In genomic region chr22:21867528-21868266, GRCh38 we compare ENCODE assay signal across 8 cellular contexts. TPM values are rescaled to one million over a fixed set of nuclear protein-coding genes. Genes with fewer than 3 reads are reported as not detected.
DNase-seq lines count a peak whose midpoint lies in the region; ATAC-seq lines count a peak whose summit lies in the region.

Gene MAPK1, minus strand, starts transcription at chr22:21867645. Its CDS starts 205 bp downstream, at chr22:21867440.

- H3K27ac ChIP-seq in cingulate gyrus (ENCODE audit: low read depth, low read length), result peak within 1 kb of the TSS; percentile 82

- ATAC-seq in GM19023 (IDR thresholded peaks at IDR 0.05; ENCODE audit: unreplicated experiment), result peak; percentile 85
- peak; percentile 84 for ATAC-seq in HG03280 (IDR thresholded peaks at IDR 0.05; ENCODE audit: unreplicated experiment)
- peak; percentile 96 for ATAC-seq in left colon

- DNase-seq in AG20443 (ENCODE audit: low spot score) (peak; percentile 98), NCI-H460 (ENCODE audit: extremely low read depth, low read depth) (peak; percentile 64), left colon (peak; percentile 91 to 95)
- DNase-seq in activated CD4-positive, alpha-beta T cell treated with anti-CD3 and anti-CD28 coated beads for 4 hours, result peak; percentile 91 to 92
- peak; percentile 95 for DNase-seq in stimulated activated CD4-positive, alpha-beta T cell treated with anti-CD3 and anti-CD28 coated beads, Interleukin-1b, Interleukin-23, amount 100 ng/mL, for 48 hours

- intact Hi-C loops in left colon (cut with DNase I, micrococcal nuclease), result no loop called here

RNA-seq across cellular contexts. Expression of gene MAPK1, which starts in this region (rescaled TPM):
- 42.2 and 50.0 TPM in 2 replicates for total RNA-seq in NCI-H460 (2014; rRNA removed; shearing (Covaris generic))
- polyA plus RNA-seq in NCI-H460 (2014; cell fraction: nucleus; rRNA removed), result 21.6 and 24.7 TPM in 2 replicates
- 100 to 1,000 TPM; 123 to 144 TPM for total RNA-seq in left colon

Comparison
In these comparisons a context has a peak if more than half of its experiments do, and no peak if none do; other contexts are left out.
1. Peak in every context shown above with its lines: DNase-seq, ATAC-seq and H3K27ac ChIP-seq.